ENCODE assay signal across 13 cellular contexts in genomic region chr6:2258112-2258511, GRCh38. TPM values are rescaled to one million over a fixed set of nuclear protein-coding genes. Genes with fewer than 3 reads are reported as not detected.
A peak's percentile ranks its signal among the peaks of the same experiment; 100 is the strongest.
DNase-seq lines count a peak whose midpoint lies in the region; ATAC-seq and TF ChIP-seq lines count a peak whose summit lies in the region.
"Had no signal": no experiment of that assay in that cellular context is flagged by ENCODE, and none has a peak within 500 bp of the region (broad histone marks: within the 10 kb centered on the region; RNA-seq: fewer than 3 reads in every experiment).

No MANE protein-coding gene starts in this region.

- no peak for TF ChIP-seq RAD21 in SK-N-SH (IDR thresholded peaks at IDR 0.05; ENCODE audit: low read length)

- H3K9me3 ChIP-seq in Peyer's patch, result no peaks in the 10 kb centered on the region
- H3K9me3 ChIP-seq in mucosa of rectum (ENCODE audit: control insufficient read depth in 2 of 2, low read length in 2 of 2), result peaks cover 0 to 3% of the 10 kb centered on the region in 2 donors
- H3K9me3 ChIP-seq in SK-N-SH, result no peaks in the 10 kb centered on the region
- H3K9me3 ChIP-seq in upper lobe of right lung, result no peaks in the 10 kb centered on the region
- H3K9me3 ChIP-seq: HAP-1 had no signal

- 90% methylated on average over 3 of the region's 3 CpGs for WGBS in SK-N-SH (ENCODE audit: low lambda C conversion rate)

- ATAC-seq in left colon (peak; percentile 27), upper lobe of right lung (no peak), GM21360 (IDR thresholded peaks at IDR 0.05; ENCODE audit: unreplicated experiment) (no peak)

- H3K4me1 ChIP-seq in Peyer's patch (peaks cover 0 to 12% (median 5%) of the 10 kb centered on the region in 4 donors), mucosa of rectum (ENCODE audit: control insufficient read depth in 2 of 2, insufficient read depth in 2 of 2, low read length in 2 of 2) (peaks cover 12 to 23% of the 10 kb centered on the region in 2 donors), SK-N-SH (ENCODE audit: control insufficient read depth in 1 of 2, insufficient read depth in 2 of 2, low read depth in 1 of 2, low read length in 1 of 2) (no peaks in the 10 kb centered on the region), upper lobe of right lung (no peaks in the 10 kb centered on the region)
- H3K4me1 ChIP-seq: HAP-1 had no signal

- TF ChIP-seq POLR2A in Peyer's patch (IDR thresholded peaks at IDR 0.05), result no peak

- no peak overlapping the region for H2AFZ ChIP-seq in SK-N-SH (ENCODE audit: low read depth)

- CTCF ChIA-PET in SK-N-SH (lab: Yijun Ruan, JAX), result no interaction called here

- H3K4me2 ChIP-seq in SK-N-SH, result no peak overlapping the region

- TF ChIP-seq EP300 in SK-N-SH (IDR thresholded peaks at IDR 0.05; ENCODE audit: borderline replicate concordance in 1 of 2, low read depth in 1 of 2, low read length in 1 of 2), result no peak

- no peaks in the 10 kb centered on the region for H3F3A ChIP-seq in SK-N-SH (replicated peaks; ENCODE audit: insufficient read depth)

- H3K9ac ChIP-seq in mucosa of rectum (ENCODE audit: low read depth in 1 of 2, low read length in 2 of 2) (peak overlapping the region in 1 of 2 donors; percentile 20), SK-N-SH (no peak overlapping the region)

- DNase-seq in Peyer's patch (no peak), left colon (no peak), ureter (ENCODE audit: low spot score) (no peak), SK-N-SH (no peak), upper lobe of right lung (no peak)
- DNase-seq: CD4-positive, alpha-beta memory T cell; DMS153; DMS79 treated with DMSO at 0.1 percent for 48 hours; EL had no signal

- H3K27me3 ChIP-seq in Peyer's patch (no peaks in the 10 kb centered on the region), mucosa of rectum (ENCODE audit: control insufficient read depth in 2 of 2, insufficient read depth in 2 of 2, low read length in 2 of 2) (no peaks in the 10 kb centered on the region), SK-N-SH (ENCODE audit: insufficient read depth) (no peaks in the 10 kb centered on the region), upper lobe of right lung (no peaks in the 10 kb centered on the region)

- H4K20me1 ChIP-seq in SK-N-SH (ENCODE audit: insufficient read depth), result no peaks in the 10 kb centered on the region

- TF ChIP-seq CTCF in Peyer's patch (IDR thresholded peaks at IDR 0.05) (no peak), SK-N-SH (IDR thresholded peaks at IDR 0.05) (no peak), upper lobe of right lung (IDR thresholded peaks at IDR 0.05) (no peak)

- H3K27ac ChIP-seq in Peyer's patch (peak overlapping the region in 3 of 4 donors; percentile 42 to 77 (median 72)), mucosa of rectum (ENCODE audit: low read depth in 2 of 2, low read length in 2 of 2) (peak overlapping the region; percentile 87 to 91), SK-N-SH (ENCODE audit: low read depth in 2 of 2, low read length in 1 of 2) (no peak overlapping the region), upper lobe of right lung (no peak overlapping the region)
- H3K27ac ChIP-seq: C4-2B had no signal

- intact Hi-C loops in left colon (cut with DNase I, micrococcal nuclease), result no loop called here
- intact Hi-C loops in upper lobe of right lung (cut with DNase I), result no loop called here

- H3K36me3 ChIP-seq in Peyer's patch (peaks cover 0 to 11% (median 0%) of the 10 kb centered on the region in 3 donors), mucosa of rectum (ENCODE audit: control insufficient read depth in 2 of 2, insufficient read depth in 2 of 2, low read length in 2 of 2) (peaks cover 7 to 11% of the 10 kb centered on the region in 2 donors), SK-N-SH (replicated peaks in 1 of 2; ENCODE audit: control insufficient read depth in 1 of 2, insufficient read depth in 2 of 2, low read length in 1 of 2) (no peaks in the 10 kb centered on the region), upper lobe of right lung (no peaks in the 10 kb centered on the region)
- H3K36me3 ChIP-seq: HAP-1 had no signal

- POLR2A ChIA-PET in SK-N-SH (lab: Yijun Ruan, JAX), result no interaction called here

- H3K9me2 ChIP-seq in SK-N-SH, result no peaks in the 10 kb centered on the region

- no peaks in the 10 kb centered on the region for H3K79me2 ChIP-seq in SK-N-SH (ENCODE audit: insufficient read depth)

- H3K4me3 ChIP-seq in Peyer's patch (no peak overlapping the region), mucosa of rectum (ENCODE audit: low read length in 2 of 2) (peak overlapping the region; percentile 3 to 24), SK-N-SH (ENCODE audit: low read depth in 2 of 2, low read length in 1 of 2) (no peak overlapping the region), upper lobe of right lung (no peak overlapping the region)
- H3K4me3 ChIP-seq: HAP-1 had no signal

TF ChIP-seq in SK-N-SH, 30 proteins besides CTCF, POLR2A, EP300 and RAD21:
- TF ChIP-seq, protein P1, sequence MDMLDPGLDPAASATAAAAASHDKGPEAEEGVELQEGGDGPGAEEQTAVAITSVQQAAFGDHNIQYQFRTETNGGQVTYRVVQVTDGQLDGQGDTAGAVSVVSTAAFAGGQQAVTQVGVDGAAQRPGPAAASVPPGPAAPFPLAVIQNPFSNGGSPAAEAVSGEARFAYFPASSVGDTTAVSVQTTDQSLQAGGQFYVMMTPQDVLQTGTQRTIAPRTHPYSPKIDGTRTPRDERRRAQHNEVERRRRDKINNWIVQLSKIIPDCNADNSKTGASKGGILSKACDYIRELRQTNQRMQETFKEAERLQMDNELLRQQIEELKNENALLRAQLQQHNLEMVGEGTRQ (IDR thresholded peaks at IDR 0.05; ENCODE audit: borderline replicate concordance, low read depth, low read length), result no peak
- TF ChIP-seq ELF1 (IDR thresholded peaks at IDR 0.05) (no peak), EZH2phosphoT487 (IDR thresholded peaks at IDR 0.05; ENCODE audit: borderline replicate concordance, low read depth) (no peak), NRF1 (IDR thresholded peaks at IDR 0.05; ENCODE audit: low read depth, low read length) (no peak), MXI1 (IDR thresholded peaks at IDR 0.05; ENCODE audit: low read depth, low read length) (no peak), CHD2 (IDR thresholded peaks at IDR 0.05; ENCODE audit: low read length, partially characterized antibody) (no peak), TAF1 (IDR thresholded peaks at IDR 0.05; ENCODE audit: borderline replicate concordance, low read depth, low read length) (no peak), RXRA (IDR thresholded peaks at IDR 0.05; ENCODE audit: borderline replicate concordance, low read depth) (no peak), POLR2AphosphoS5 (IDR thresholded peaks at IDR 0.05; ENCODE audit: low read depth, low read length) (no peak), MEF2A (IDR thresholded peaks at IDR 0.05; ENCODE audit: borderline replicate concordance, low read depth) (no peak), FOXJ3 (CRISPR knock-in tag; IDR thresholded peaks at IDR 0.05) (no peak), GABPA (IDR thresholded peaks at IDR 0.05; ENCODE audit: low read depth) (no peak)
- TF ChIP-seq, protein P2, sequence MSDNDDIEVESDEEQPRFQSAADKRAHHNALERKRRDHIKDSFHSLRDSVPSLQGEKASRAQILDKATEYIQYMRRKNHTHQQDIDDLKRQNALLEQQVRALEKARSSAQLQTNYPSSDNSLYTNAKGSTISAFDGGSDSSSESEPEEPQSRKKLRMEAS (IDR thresholded peaks at IDR 0.05; ENCODE audit: low read depth), result no peak

RNA-seq across cellular contexts. Expression of gene GMDS, which starts 12.7 kb away (rescaled TPM):
- total RNA-seq in Peyer's patch, result 100 to 1,000 TPM; 197 to 375 (median 215) TPM
- total RNA-seq in left colon, result 100 to 1,000 TPM; 148 to 229 TPM
- 65.2 TPM for total RNA-seq in ureter
- polyA plus RNA-seq in SK-N-SH (2012; rRNA removed), result 12.0 and 12.3 TPM in 2 replicates
- 17.1 and 27.9 TPM in 2 replicates for polyA plus RNA-seq in SK-N-SH (2012; cell fraction: cytosol; rRNA removed)
- polyA plus RNA-seq in SK-N-SH (2012; cell fraction: nucleus; rRNA removed), result 8.3 and 9.1 TPM in 2 replicates
- 12.2 TPM for total RNA-seq in upper lobe of right lung

Comparison
In these comparisons a context has a peak if more than half of its experiments do, and no peak if none do; other contexts are left out.
1. H3K27ac ChIP-seq: peak in Peyer's patch (3 of 4) and mucosa of rectum (2 of 2); none in SK-N-SH (0 of 2) and upper lobe of right lung (single experiment).
2. H3K4me3 ChIP-seq: peak in mucosa of rectum (2 of 2); none in Peyer's patch (0 of 4), SK-N-SH (0 of 2) and upper lobe of right lung (single experiment).